In genomic region chr12:100185361-100185894, GRCh38 we compare ENCODE assay signal across 1 cellular context.
TF ChIP-seq lines count a peak whose summit lies in the region.

No MANE protein-coding gene starts in this region.

TF ChIP-seq in H1, 55 proteins besides CTCF, POLR2A, EP300 and RAD21:
- TF ChIP-seq KDM1A (IDR thresholded peaks at IDR 0.05; ENCODE audit: borderline replicate concordance, low read length): no peak
- TF ChIP-seq RBBP5 (IDR thresholded peaks at IDR 0.05; ENCODE audit: borderline replicate concordance, low read depth, low read length): no peak
- TF ChIP-seq SUZ12 (IDR thresholded peaks at IDR 0.05; ENCODE audit: low read length): no peak
- TF ChIP-seq EGR1 (IDR thresholded peaks at IDR 0.05; ENCODE audit: borderline replicate concordance, low read depth, low read length): no peak
- no peak for TF ChIP-seq ASH2L (IDR thresholded peaks at IDR 0.05; ENCODE audit: low read length)
- TF ChIP-seq, protein P1, sequence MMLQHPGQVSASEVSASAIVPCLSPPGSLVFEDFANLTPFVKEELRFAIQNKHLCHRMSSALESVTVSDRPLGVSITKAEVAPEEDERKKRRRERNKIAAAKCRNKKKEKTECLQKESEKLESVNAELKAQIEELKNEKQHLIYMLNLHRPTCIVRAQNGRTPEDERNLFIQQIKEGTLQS (IDR thresholded peaks at IDR 0.05; ENCODE audit: insufficient read depth, low read depth, low read length): no peak
- TF ChIP-seq YY1 (IDR thresholded peaks at IDR 0.05; ENCODE audit: low read depth, low read length): no peak
- TF ChIP-seq TAF1 (IDR thresholded peaks at IDR 0.05; ENCODE audit: low read depth, low read length): no peak
- no peak for TF ChIP-seq RXRA (IDR thresholded peaks at IDR 0.05; ENCODE audit: insufficient read depth, low read depth, low read length)
- no peak for TF ChIP-seq BRCA1 (IDR thresholded peaks at IDR 0.05; ENCODE audit: low read depth, low read length)
- TF ChIP-seq RNF2 (IDR thresholded peaks at IDR 0.05; ENCODE audit: borderline replicate concordance, low read depth, low read length, missing control alignments, poor library complexity, severe bottlenecking): no peak
- TF ChIP-seq HDAC2 (IDR thresholded peaks at IDR 0.05; ENCODE audit: borderline replicate concordance in 1 of 2, low read depth in 2 of 2, low read length in 2 of 2): no peak
